In the genomic region with DNA sequence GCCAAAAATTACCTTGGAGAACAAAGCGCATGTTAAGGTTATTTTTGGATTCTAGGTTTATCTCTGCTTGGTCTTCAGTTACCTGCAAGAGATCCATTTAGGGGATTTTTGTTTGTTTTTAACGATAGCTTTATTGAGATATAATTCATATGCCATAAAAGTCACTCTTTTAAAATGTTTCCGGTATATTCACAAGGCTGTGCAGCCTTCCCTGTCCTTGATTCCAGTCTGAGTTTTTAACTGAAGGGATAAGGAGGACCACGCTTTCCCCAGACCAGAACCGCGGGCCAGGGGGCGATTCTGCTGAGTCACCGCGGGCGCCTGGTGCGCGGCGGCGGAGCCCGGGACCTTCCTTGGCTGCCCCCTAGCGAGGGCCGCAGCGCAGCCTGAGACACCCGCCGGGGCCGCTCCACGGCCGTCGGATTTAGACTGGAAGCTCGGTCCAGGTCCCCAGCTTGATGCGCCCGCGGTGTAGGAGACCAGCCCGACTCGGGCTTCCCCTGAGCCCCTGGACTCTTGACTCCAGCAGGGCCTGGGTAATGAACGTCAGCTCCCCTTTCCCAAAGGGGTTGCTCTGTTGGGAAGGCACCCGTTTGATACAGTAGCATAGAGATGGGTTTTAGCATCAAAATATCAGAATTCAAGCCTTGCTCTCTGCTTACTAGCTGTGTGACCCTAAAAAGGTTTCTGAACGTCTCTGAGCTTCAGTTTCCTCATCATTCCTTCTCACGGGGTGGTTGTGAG, we compare ENCODE assay signal across 8 cellular contexts. TPM values are rescaled to one million over a fixed set of nuclear protein-coding genes. Genes with fewer than 3 reads are reported as not detected.
A peak's percentile ranks its signal among the peaks of the same experiment; 100 is the strongest.
DNase-seq lines count a peak whose midpoint lies in the region; FAIRE-seq and TF ChIP-seq lines count a peak whose summit lies in the region.

No MANE protein-coding gene starts in this region.

- FAIRE-seq in RCC 7860 (lab: Jason Lieb, UNC) = no peak

- H3F3A ChIP-seq in GM23248 (ENCODE audit: insufficient read depth) = no peaks in the 10 kb centered on the region

- no peak overlapping the region for H3K27ac ChIP-seq in GM23248
- peak overlapping the region in 2 of 5 donors; percentile 14 to 21 for H3K27ac ChIP-seq in stomach

- peaks cover 15% of the 10 kb centered on the region for H3K4me1 Mint-ChIP-seq in nephron progenitor cell

- peak overlapping the region; percentile 82 for H3K4me2 ChIP-seq in GM23248 (ENCODE audit: unreplicated experiment)

- H3K9me2 ChIP-seq in GM23248 (ENCODE audit: insufficient read depth) = no peaks in the 10 kb centered on the region

- no peaks in the 10 kb centered on the region for H3K79me2 ChIP-seq in GM23248 (ENCODE audit: insufficient read depth)

- H4K20me1 ChIP-seq in GM23248 (ENCODE audit: insufficient read depth) = no peaks in the 10 kb centered on the region

- intact Hi-C loops in stomach (cut with DNase I; ENCODE audit: low total_unique reads) = no loop called here

- no peak overlapping the region for H3K27ac Mint-ChIP-seq in nephron progenitor cell

- TF ChIP-seq POLR2A in stomach (IDR thresholded peaks at IDR 0.05) = no peak

- peak; percentile 52 for DNase-seq in A172 (ENCODE audit: low spot score)
- DNase-seq in GM23248 = peak; percentile 90
- peak; percentile 32 for DNase-seq in RCC 7860 (ENCODE audit: low spot score)
- DNase-seq in activated gamma-delta T cell (lab: John Stamatoyannopoulos, UW) = peak; percentile 32
- peak; percentile 41 to 83 for DNase-seq in foreskin fibroblast
- DNase-seq in nephron progenitor cell = peak; percentile 85
- DNase-seq in stomach = peak; percentile 81
- DNase-seq in cerebellar nuclear complex (lab: John Stamatoyannopoulos, UW) = no peak

- peak; percentile 82 for TF ChIP-seq CTCF in foreskin fibroblast (IDR thresholded peaks at IDR 0.05; ENCODE audit: low read depth, low read length)
- TF ChIP-seq CTCF in nephron progenitor cell (IDR thresholded peaks at IDR 0.05) = peak; percentile 73
- peak in 5 of 7 experiments; percentile 45 to 74 (median 66) for TF ChIP-seq CTCF in stomach (IDR thresholded peaks at IDR 0.05)

- H3K4me3 ChIP-seq in GM23248 (peak overlapping the region; percentile 65), foreskin fibroblast (ENCODE audit: low read depth in 1 of 2, low read length in 2 of 2) (peak overlapping the region in 1 of 2 donors; percentile 34), stomach (peak overlapping the region; percentile 12 to 29 (median 24))

- H3K27me3 ChIP-seq in GM23248 (replicated peaks; ENCODE audit: insufficient read depth) (peaks cover 16% of the 10 kb centered on the region; the same call in 1 of the 2 replicates), stomach (peaks cover 0 to 48% (median 28%) of the 10 kb centered on the region in 3 donors)

- in situ Hi-C loops in GM23248 (cut with MboI) = no loop called here

- peaks cover 27% of the 10 kb centered on the region for H3K27me3 Mint-ChIP-seq in nephron progenitor cell (ENCODE audit: low read depth, poor library complexity)

- no peaks in the 10 kb centered on the region for H3K36me3 ChIP-seq in GM23248 (ENCODE audit: low read depth)
- H3K36me3 ChIP-seq in stomach = no peaks in the 10 kb centered on the region

- peak overlapping the region; percentile 58 for H3K9ac ChIP-seq in GM23248

- no peaks in the 10 kb centered on the region for H3K9me3 Mint-ChIP-seq in nephron progenitor cell

- no peaks in the 10 kb centered on the region for H3K36me3 Mint-ChIP-seq in nephron progenitor cell (ENCODE audit: low read depth)

- H3K4me3 Mint-ChIP-seq in nephron progenitor cell = no peak overlapping the region

- no peak for TF ChIP-seq EP300 in stomach (IDR thresholded peaks at IDR 0.05)

- H3K4me1 ChIP-seq in GM23248 (ENCODE audit: insufficient read depth) (peaks cover 5% of the 10 kb centered on the region; the same call in 1 of the 2 replicates), stomach (peaks cover 6 to 15% (median 12%) of the 10 kb centered on the region in 4 donors)

- H2AFZ ChIP-seq in GM23248 = peak overlapping the region; percentile 80

- WGBS in GM23248 (ENCODE audit: low coverage in 1 of 2, low lambda C conversion rate in 2 of 2, missing lambda C conversion rate in 2 of 2), 2 experiments = 6 to 7% methylated on average over 27 to 33 of the region's 34 CpGs
- WGBS in stomach, 5 donors = 5 to 8% (median 6%) methylated on average over 22 to 34 of the region's 34 CpGs

- no peaks in the 10 kb centered on the region for H3K9me3 ChIP-seq in GM23248 (ENCODE audit: low read depth)
- no peaks in the 10 kb centered on the region for H3K9me3 ChIP-seq in stomach

RNA-seq across cellular contexts. Expression of gene STH, which starts 50.0 kb away (rescaled TPM):
- total RNA-seq in A172 (2014; rRNA removed; shearing (Covaris generic)) = not detected in 2 replicates
- total RNA-seq in GM23248 (2014; rRNA removed; shearing (Covaris generic)) = not detected in 2 replicates
- polyA plus RNA-seq in GM23248 (2016; fragmentation: Nextera tagmentation; extraction: Ambion mirVana) = not detected in 2 replicates
- not detected for total RNA-seq in stomach
- not detected for polyA plus RNA-seq in stomach

RNA-seq across cellular contexts. Expression of gene MAPT, which starts 54.7 kb away (rescaled TPM):
- total RNA-seq in A172 (2014; rRNA removed; shearing (Covaris generic)) = 3.1 and 4.6 TPM in 2 replicates
- not detected in 2 replicates for total RNA-seq in GM23248 (2014; rRNA removed; shearing (Covaris generic))
- 0.06 and 0.39 TPM in 2 replicates for polyA plus RNA-seq in GM23248 (2016; fragmentation: Nextera tagmentation; extraction: Ambion mirVana)
- 1 to 10 TPM in 3 of 5 donors, under 1 TPM in 1, not detected in 1; 0.72 to 3.5 (median 1.9) TPM for total RNA-seq in stomach
- polyA plus RNA-seq in stomach = 1 to 10 TPM in 2 of 3 donors, under 1 TPM in 1; 0.44 to 4.1 (median 1.2) TPM

Comparison
In these comparisons a context has a peak if more than half of its experiments do, and no peak if none do; other contexts are left out.
1. DNase-seq: peak in A172 (single experiment), GM23248 (single experiment), RCC 7860 (single experiment), activated gamma-delta T cell (single experiment), foreskin fibroblast (2 of 2), nephron progenitor cell (single experiment) and stomach (single experiment); none in cerebellar nuclear complex (0 of 2).
2. Peak in every context shown above with its lines, with median percentiles within 50 percentile points of each other: CTCF ChIP-seq.